13 cellular contexts compared by ENCODE assay signal in the genomic region with DNA sequence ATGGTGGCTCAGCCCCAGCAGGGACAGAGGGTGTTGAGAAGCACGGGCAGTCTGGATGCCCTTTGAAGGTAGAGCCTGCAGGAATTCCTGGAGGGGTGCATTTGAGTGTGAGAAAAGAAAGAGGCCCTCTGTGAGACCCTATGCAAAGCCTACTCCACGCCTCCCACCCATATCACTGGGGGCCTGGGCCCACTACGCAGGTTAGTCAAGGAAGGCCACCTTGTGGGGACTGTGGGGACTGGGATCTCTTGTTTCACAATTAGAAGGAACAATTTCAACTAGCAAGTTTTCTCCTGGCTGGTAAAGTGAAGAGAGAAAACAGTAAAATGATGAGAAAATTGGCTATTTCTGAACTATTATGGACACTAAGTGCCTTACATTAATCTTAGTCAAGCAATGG.
DNase-seq lines count a peak whose midpoint lies in the region; ATAC-seq and TF ChIP-seq lines count a peak whose summit lies in the region.
"Had no signal": no experiment of that assay in that cellular context is flagged by ENCODE, and none has a peak within 500 bp of the region (broad histone marks: within the 10 kb centered on the region; RNA-seq: fewer than 3 reads in every experiment).

No MANE protein-coding gene starts in this region.

- H3K9me3 Mint-ChIP-seq in chondrocyte (ENCODE audit: low read depth): no peaks in the 10 kb centered on the region
- H3K9me3 Mint-ChIP-seq in nephron progenitor cell: no peaks in the 10 kb centered on the region
- H3K9me3 Mint-ChIP-seq: CD4-positive, alpha-beta T cell had no signal

- no peak for ATAC-seq in GM18909 (IDR thresholded peaks at IDR 0.05; ENCODE audit: poor library complexity, unreplicated experiment)
- no peak for ATAC-seq in HG03342 (IDR thresholded peaks at IDR 0.05; ENCODE audit: unreplicated experiment)

- TF ChIP-seq EP300 in Ishikawa (IDR thresholded peaks at IDR 0.05; ENCODE audit: borderline replicate concordance): no peak

- no peak for DNase-seq in GM06990 (ENCODE audit: extremely low read depth, insufficient read length)
- DNase-seq in chondrocyte (ENCODE audit: low spot score): no peak
- DNase-seq in nephron progenitor cell: no peak
- DNase-seq in GM10248 (ENCODE audit: extremely low spot score): no peak
- DNase-seq: CD4-positive, alpha-beta T cell; MV-4-11; NCI-H1436 treated with DMSO at 0.1 percent for 48 hours; NCI-H2081; NCI-H510A treated with DMSO at 0.1 percent for 48 hours had no signal

- no peak overlapping the region for H3K4me3 ChIP-seq in GM06990 (replicated peaks; ENCODE audit: low read depth, low read length)

- POLR2A ChIA-PET in GM10248 (lab: Yijun Ruan, JAX): no interaction called here

- peak; percentile 25 for TF ChIP-seq RAD21 in Ishikawa (IDR thresholded peaks at IDR 0.05; ENCODE audit: low read depth)

- H3K4me3 Mint-ChIP-seq in chondrocyte (ENCODE audit: unreplicated experiment): no peak overlapping the region
- H3K4me3 Mint-ChIP-seq in nephron progenitor cell: no peak overlapping the region
- H3K4me3 Mint-ChIP-seq: B cell; CD4-positive, alpha-beta T cell had no signal

- no peaks in the 10 kb centered on the region for H3K27me3 ChIP-seq in GM06990 (replicated peaks; ENCODE audit: control insufficient read depth, insufficient read depth, low read length)

- H3K4me1 Mint-ChIP-seq in chondrocyte (ENCODE audit: low read depth): peaks cover 6% of the 10 kb centered on the region
- H3K4me1 Mint-ChIP-seq in nephron progenitor cell: peaks cover 4% of the 10 kb centered on the region
- H3K4me1 Mint-ChIP-seq: B cell had no signal

- no peaks in the 10 kb centered on the region for H3K36me3 ChIP-seq in GM06990 (ENCODE audit: control insufficient read depth, insufficient read depth, low read length)

- TF ChIP-seq CTCF in GM06990 (IDR thresholded peaks at IDR 0.05; ENCODE audit: insufficient read depth, low read length, poor library complexity, severe bottlenecking): peak; percentile 6
- TF ChIP-seq CTCF in chondrocyte (IDR thresholded peaks at IDR 0.05): peak; percentile 25
- TF ChIP-seq CTCF in nephron progenitor cell (IDR thresholded peaks at IDR 0.05): peak; percentile 12
- TF ChIP-seq CTCF in GM10248 (IDR thresholded peaks at IDR 0.05; ENCODE audit: control extremely low read depth, extremely low read depth, low read depth, missing control alignments): no peak

- CTCF ChIA-PET in GM10248 (lab: Yijun Ruan, JAX): no interaction called here

- no peaks in the 10 kb centered on the region for H3K27me3 Mint-ChIP-seq in chondrocyte (ENCODE audit: low read depth)
- H3K27me3 Mint-ChIP-seq in nephron progenitor cell (ENCODE audit: low read depth, poor library complexity): no peaks in the 10 kb centered on the region
- H3K27me3 Mint-ChIP-seq: B cell; CD4-positive, alpha-beta T cell had no signal

- H3K27ac Mint-ChIP-seq in chondrocyte (ENCODE audit: unreplicated experiment) (no peak overlapping the region), nephron progenitor cell (no peak overlapping the region)
- H3K27ac Mint-ChIP-seq: B cell; CD4-positive, alpha-beta T cell had no signal

- H3K36me3 Mint-ChIP-seq in chondrocyte (ENCODE audit: low read depth): no peaks in the 10 kb centered on the region
- H3K36me3 Mint-ChIP-seq in nephron progenitor cell (ENCODE audit: low read depth): no peaks in the 10 kb centered on the region

TF ChIP-seq in Ishikawa, 13 proteins besides CTCF, POLR2A, EP300 and RAD21:
- TF ChIP-seq, protein P1, sequence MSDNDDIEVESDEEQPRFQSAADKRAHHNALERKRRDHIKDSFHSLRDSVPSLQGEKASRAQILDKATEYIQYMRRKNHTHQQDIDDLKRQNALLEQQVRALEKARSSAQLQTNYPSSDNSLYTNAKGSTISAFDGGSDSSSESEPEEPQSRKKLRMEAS (IDR thresholded peaks at IDR 0.05): no peak
- TF ChIP-seq, protein P2, sequence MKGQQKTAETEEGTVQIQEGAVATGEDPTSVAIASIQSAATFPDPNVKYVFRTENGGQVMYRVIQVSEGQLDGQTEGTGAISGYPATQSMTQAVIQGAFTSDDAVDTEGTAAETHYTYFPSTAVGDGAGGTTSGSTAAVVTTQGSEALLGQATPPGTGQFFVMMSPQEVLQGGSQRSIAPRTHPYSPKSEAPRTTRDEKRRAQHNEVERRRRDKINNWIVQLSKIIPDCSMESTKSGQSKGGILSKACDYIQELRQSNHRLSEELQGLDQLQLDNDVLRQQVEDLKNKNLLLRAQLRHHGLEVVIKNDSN (IDR thresholded peaks at IDR 0.05): no peak
- TF ChIP-seq NFIC (IDR thresholded peaks at IDR 0.05) (no peak), CEBPB (IDR thresholded peaks at IDR 0.05) (no peak), CREB1 (IDR thresholded peaks at IDR 0.05; ENCODE audit: low read depth) (no peak), TEAD4 (IDR thresholded peaks at IDR 0.05) (no peak)
